15 cellular contexts compared by ENCODE assay signal in the genomic region with DNA sequence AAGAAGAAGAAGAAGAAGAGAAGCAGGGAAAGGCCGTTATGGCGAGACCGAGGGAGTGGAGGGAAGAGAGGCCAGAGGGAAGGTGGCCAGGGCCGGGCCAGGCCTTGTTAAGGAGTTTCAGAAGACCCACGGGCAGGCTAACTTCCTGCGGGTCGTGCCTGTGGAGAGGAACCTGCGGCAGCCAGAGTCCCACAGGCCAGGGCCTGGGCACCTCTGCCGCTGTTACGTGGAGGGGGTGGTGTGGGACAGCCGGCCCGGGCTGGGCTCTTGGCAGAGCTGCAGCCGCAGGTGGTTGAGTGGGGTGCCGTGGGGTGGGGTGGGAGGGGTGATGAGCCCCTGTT. TPM values are rescaled to one million over a fixed set of nuclear protein-coding genes. Genes with fewer than 3 reads are reported as not detected.
DNase-seq lines count a peak whose midpoint lies in the region; ATAC-seq, FAIRE-seq and TF ChIP-seq lines count a peak whose summit lies in the region.
"Had no signal": no experiment of that assay in that cellular context is flagged by ENCODE, and none has a peak within 500 bp of the region (broad histone marks: within the 10 kb centered on the region; RNA-seq: fewer than 3 reads in every experiment).

No MANE protein-coding gene starts in this region.

- CTCF ChIA-PET in K562 (lab: Yijun Ruan, JAX; ENCODE audit: low intra/inter-chr PET ratio) = no interaction called here

- H3F3A ChIP-seq in DOHH2 (ENCODE audit: control insufficient read depth, insufficient read depth) = peaks cover 23% of the 10 kb centered on the region

- POLR2A ChIA-PET in K562 (lab: Yijun Ruan, JAX) = interaction anchor here (1.1 kb wide), 1 partner anchor 11 kb away, joined by 6 read pairs; no protein-coding TSS in a partner anchor

- DNase-seq in K562 (ENCODE audit: extremely low read depth in 1 of 4, low spot score in 3 of 4) (no peak), right cardiac atrium (peak in 1 of 3 donors; percentile 68), spleen (peak; percentile 77), amygdala (lab: John Stamatoyannopoulos, UW) (no peak), mucosa of descending colon (no peak)
- DNase-seq: AML-193, cortex of kidney, islet precursor cell, NCI-H1105 treated with DMSO at 0.1 percent for 48 hours, NCI-H524 treated with DMSO at 0.1 percent for 48 hours, RPMI8226 had no signal

- BruUV-seq in K562 (replicated peaks; lab: Mats Ljungman, UMichigan) = no TSS peak

- H3K79me2 ChIP-seq in DOHH2 (ENCODE audit: control insufficient read depth, low read length) (peaks cover 69% of the 10 kb centered on the region), K562 (ENCODE audit: control insufficient read depth, insufficient read depth, low read length) (peaks cover 13% of the 10 kb centered on the region; the same call in 2 of the 3 replicates)

- H3K9ac ChIP-seq in K562 (ENCODE audit: insufficient read depth in 1 of 2, low read depth in 2 of 2, low read length in 2 of 2) = peak overlapping the region; percentile 74 to 89

- H3K27ac ChIP-seq in DOHH2 (ENCODE audit: low read depth, low read length) (peak overlapping the region; percentile 99), K562 (ENCODE audit: extremely low read depth, low read depth, low read length) (peak overlapping the region; percentile 97), right cardiac atrium (ENCODE audit: low read length) (peak overlapping the region; percentile 42), spleen (peak overlapping the region in 7 of 8 donors; percentile 61 to 84 (median 76))

- H3K4me2 ChIP-seq in DOHH2 (ENCODE audit: low read length) (peak overlapping the region; percentile 61), K562 (ENCODE audit: insufficient read depth, low read length) (peak overlapping the region; percentile 72; the same call in 1 of the 2 replicates)

- peak overlapping the region; percentile 66; the same call in 1 of the 2 replicates for H2AFZ ChIP-seq in K562 (ENCODE audit: low read depth, low read length)

- H3K36me3 ChIP-seq in DOHH2 (ENCODE audit: control insufficient read depth, low read length) (peaks cover 65% of the 10 kb centered on the region), K562 (ENCODE audit: control insufficient read depth, insufficient read depth, low read length) (peaks cover 17% of the 10 kb centered on the region; the same call in 1 of the 3 replicates), spleen (peaks cover 2 to 94% (median 59%) of the 10 kb centered on the region in 6 donors), mucosa of descending colon (ENCODE audit: low read depth) (no peaks in the 10 kb centered on the region)

- no peak for TF ChIP-seq RAD21 in K562 (CRISPR knock-in tag; conservative IDR thresholded peaks at IDR 0.05 in 1 of 2, IDR thresholded peaks at IDR 0.05 in 1 of 2)

- WGBS in K562 (ENCODE audit: insufficient coverage, low coverage, missing lambda C conversion rate) = 8% methylated on average over 5 of the region's 14 CpGs
- 39% methylated on average over 14 of the region's 14 CpGs for WGBS in right cardiac atrium
- WGBS in spleen, 5 donors = 54 to 86% (median 73%) methylated on average over 11 to 14 of the region's 14 CpGs

- H3K9me3 ChIP-seq in DOHH2 (ENCODE audit: control insufficient read depth, insufficient read depth, low read length) (no peaks in the 10 kb centered on the region), K562 (replicated peaks; ENCODE audit: control insufficient read depth, insufficient read depth, low read depth, low read length) (no peaks in the 10 kb centered on the region), right cardiac atrium (ENCODE audit: control insufficient read depth, low read length) (no peaks in the 10 kb centered on the region), spleen (no peaks in the 10 kb centered on the region), mucosa of descending colon (no peaks in the 10 kb centered on the region)

- H3K27me3 ChIP-seq in DOHH2 (ENCODE audit: control insufficient read depth, low read length) (no peaks in the 10 kb centered on the region), K562 (ENCODE audit: control insufficient read depth in 2 of 2, insufficient read depth in 2 of 2, low read length in 2 of 2) (no peaks in the 10 kb centered on the region), right cardiac atrium (ENCODE audit: control insufficient read depth, insufficient read depth) (no peaks in the 10 kb centered on the region), spleen (replicated peaks in 1 of 7) (no peaks in the 10 kb centered on the region)

- H3K4me1 ChIP-seq in DOHH2 (ENCODE audit: control insufficient read depth, low read length) = peaks cover 96% of the 10 kb centered on the region
- H3K4me1 ChIP-seq in K562 (replicated peaks in 1 of 2; ENCODE audit: control insufficient read depth in 2 of 2, insufficient read depth in 2 of 2, low read length in 2 of 2) = peaks cover 26 to 80% of the 10 kb centered on the region in 2 experiments
- peaks cover 5% of the 10 kb centered on the region for H3K4me1 ChIP-seq in right cardiac atrium (ENCODE audit: control insufficient read depth, insufficient read depth, low read length)
- H3K4me1 ChIP-seq in spleen = peaks cover 21 to 99% (median 85%) of the 10 kb centered on the region in 6 donors
- H3K4me1 ChIP-seq in mucosa of descending colon (ENCODE audit: low read depth) = peaks cover 16% of the 10 kb centered on the region

- no peak for FAIRE-seq in K562 (lab: Jason Lieb, UNC)

- TF ChIP-seq POLR2A in K562 (conservative IDR thresholded peaks at IDR 0.05) (no peak), spleen (IDR thresholded peaks at IDR 0.05) (no peak)

- H3K4me3 ChIP-seq in DOHH2 (ENCODE audit: low read length) = peak overlapping the region; percentile 68
- no peak overlapping the region for H3K4me3 ChIP-seq in K562
- H3K4me3 ChIP-seq in right cardiac atrium (ENCODE audit: low read length) = no peak overlapping the region
- H3K4me3 ChIP-seq in spleen = peak overlapping the region in 1 of 8 donors; percentile 22
- H3K4me3 ChIP-seq in mucosa of descending colon = no peak overlapping the region

- TF ChIP-seq EP300 in K562 (IDR thresholded peaks at IDR 0.05; ENCODE audit: low read length) = no peak

- no peaks in the 10 kb centered on the region for H3K9me2 ChIP-seq in DOHH2 (replicated peaks; ENCODE audit: control insufficient read depth, low read length)

- in situ Hi-C loops in K562 (cut with MboI) = loop anchor here (5.0 kb wide), 1 partner anchor 37 kb away; no protein-coding TSS in a partner anchor

- TF ChIP-seq CTCF in DOHH2 (IDR thresholded peaks at IDR 0.05; ENCODE audit: low read depth, low read length, poor library complexity, severe bottlenecking) (no peak), K562 (IDR thresholded peaks at IDR 0.05 in 2 of 3, conservative IDR thresholded peaks at IDR 0.05 in 1 of 3; ENCODE audit: insufficient read depth in 2 of 3, low read depth in 1 of 3, low read length in 3 of 3) (no peak), spleen (IDR thresholded peaks at IDR 0.05 in 8 of 11, conservative IDR thresholded peaks at IDR 0.05 in 3 of 11) (no peak), mucosa of descending colon (IDR thresholded peaks at IDR 0.05) (no peak)

- no peaks in the 10 kb centered on the region for H3K9me1 ChIP-seq in K562 (ENCODE audit: control insufficient read depth, insufficient read depth, low read length)

- H4K20me1 ChIP-seq in DOHH2 (ENCODE audit: control insufficient read depth, insufficient read depth, low read depth, low read length) = no peaks in the 10 kb centered on the region
- H4K20me1 ChIP-seq in K562 (replicated peaks; ENCODE audit: control insufficient read depth, insufficient read depth, low read length) = no peaks in the 10 kb centered on the region

- intact Hi-C loops in K562 (cut with micrococcal nuclease) = no loop called here
- intact Hi-C loops in right cardiac atrium (cut with DNase I) = no loop called here
- intact Hi-C loops in spleen (cut with DNase I; ENCODE audit: low total_unique reads) = no loop called here
- intact Hi-C loops in mucosa of descending colon (cut with DNase I, micrococcal nuclease) = no loop called here

- ATAC-seq in K562 = no peak; the same call in 2 of the 3 replicates
- ATAC-seq in right cardiac atrium = peak in 1 of 2 donors; percentile 25
- ATAC-seq in GM19035 (IDR thresholded peaks at IDR 0.05; ENCODE audit: unreplicated experiment) = no peak
- ATAC-seq in GM18520 (IDR thresholded peaks at IDR 0.05; ENCODE audit: unreplicated experiment) = no peak
- no peak for ATAC-seq in mucosa of descending colon

RNA-seq across cellular contexts. Expression of gene WDR81, which starts 5.5 kb away (rescaled TPM):
- total RNA-seq in K562 (2011; cell fraction: chromatin; rRNA removed; ENCODE audit: low replicate concordance) = 13.5 and 42.5 TPM in 2 replicates
- 29.2 and 35.2 TPM in 2 replicates for total RNA-seq in K562 (2011; cell fraction: nucleolus; rRNA removed)
- 14.9 and 15.0 TPM in 2 replicates for total RNA-seq in K562 (2011; cell fraction: nucleoplasm; rRNA removed)
- total RNA-seq in K562 (2014; rRNA removed) (11.1 and 12.5 TPM in 2 replicates), K562 (2014; rRNA removed; fragmentation: Illumina TruSeq; extraction: Trizol) (0.89 and 1.7 TPM in 2 replicates), K562 (2015; rRNA removed; fragmentation: Illumina TruSeq; extraction: Trizol) (4.3 and 5.3 TPM in 2 replicates), K562 (2021) (13.0 and 17.1 TPM in 2 replicates), right cardiac atrium (10 to 100 TPM in 3 of 4 donors, 1 to 10 TPM in 1; 9.2 to 11.2 (median 11.0) TPM), spleen (10 to 100 TPM; 38.2 to 74.7 (median 54.7) TPM), mucosa of descending colon (10 to 100 TPM; 17.3 to 27.3 (median 22.4) TPM)
- polyA plus RNA-seq in K562 (2011; rRNA removed) (2.7 and 5.1 TPM in 2 replicates), K562 (2014; fragmentation: Illumina TruSeq; extraction: Trizol) (3.3 and 9.0 TPM in 2 replicates), K562 (2014; fragmentation: Nextera tagmentation; extraction: Ambion mirVana) (under 1 TPM; 0.01 to 0.04 TPM), K562 (2014; rRNA removed) (12.2 and 12.9 TPM in 2 replicates), right cardiac atrium (10.2 TPM), spleen (10 to 100 TPM; 16.2 to 41.3 (median 29.3) TPM)
- 5.3 and 9.9 TPM in 2 replicates for polyA plus RNA-seq in K562 (2011; cell fraction: cytosol; rRNA removed)
- 26.4 and 53.6 TPM in 2 replicates for polyA plus RNA-seq in K562 (2011; cell fraction: nucleus; rRNA removed)
- polyA plus RNA-seq in K562 (2012) = 8.7 and 12.9 TPM in 2 replicates
- polyA minus RNA-seq in K562 (2011; rRNA and poly(A)+ RNA removed) = 1.3 and 3.6 TPM in 2 replicates
- polyA minus RNA-seq in K562 (2011; cell fraction: cytosol; rRNA and poly(A)+ RNA removed) = 10.1 and 18.5 TPM in 2 replicates
- 9.9 and 15.3 TPM in 2 replicates for polyA minus RNA-seq in K562 (2011; cell fraction: nucleus; rRNA and poly(A)+ RNA removed)

RNA-seq across cellular contexts. Expression of gene SERPINF2, which starts 12.7 kb away (rescaled TPM):
- 0.25 TPM in 1 of 2 replicates, not detected in the other for total RNA-seq in K562 (2011; cell fraction: chromatin; rRNA removed; ENCODE audit: low replicate concordance)
- total RNA-seq in K562 (2011; cell fraction: nucleolus; rRNA removed) = not detected in 2 replicates
- not detected in 2 replicates for total RNA-seq in K562 (2011; cell fraction: nucleoplasm; rRNA removed)
- not detected in 2 replicates for total RNA-seq in K562 (2014; rRNA removed)
- not detected in 2 replicates for total RNA-seq in K562 (2014; rRNA removed; fragmentation: Illumina TruSeq; extraction: Trizol)
- total RNA-seq in K562 (2015; rRNA removed; fragmentation: Illumina TruSeq; extraction: Trizol) = not detected in 2 replicates
- total RNA-seq in K562 (2021) = 0.22 TPM in 2 replicates
- 0.04 TPM in 1 of 2 replicates, not detected in the other for polyA plus RNA-seq in K562 (2011; rRNA removed)
- polyA plus RNA-seq in K562 (2011; cell fraction: cytosol; rRNA removed) = 0.03 TPM in 1 of 2 replicates, not detected in the other
- polyA plus RNA-seq in K562 (2011; cell fraction: nucleus; rRNA removed) = 0.07 TPM in 1 of 2 replicates, not detected in the other
- polyA plus RNA-seq in K562 (2012) = 0.03 and 0.06 TPM in 2 replicates
- polyA plus RNA-seq in K562 (2014; fragmentation: Illumina TruSeq; extraction: Trizol) = not detected in 2 replicates
- polyA plus RNA-seq in K562 (2014; fragmentation: Nextera tagmentation; extraction: Ambion mirVana) = not detected
- polyA plus RNA-seq in K562 (2014; rRNA removed) = not detected in 2 replicates
- not detected in 2 replicates for polyA minus RNA-seq in K562 (2011; rRNA and poly(A)+ RNA removed)
- 0.91 TPM in 1 of 2 replicates, not detected in the other for polyA minus RNA-seq in K562 (2011; cell fraction: cytosol; rRNA and poly(A)+ RNA removed)
- polyA minus RNA-seq in K562 (2011; cell fraction: nucleus; rRNA and poly(A)+ RNA removed) = not detected in 2 replicates
- 1 to 10 TPM in 3 of 4 donors, under 1 TPM in 1; 0.45 to 2.1 (median 1.2) TPM for total RNA-seq in right cardiac atrium
- polyA plus RNA-seq in right cardiac atrium = 1.1 TPM
- 1 to 10 TPM; 1.6 to 7.9 (median 5.0) TPM for total RNA-seq in spleen
- 1 to 10 TPM; 3.5 to 7.0 (median 4.9) TPM for polyA plus RNA-seq in spleen
- total RNA-seq in mucosa of descending colon = 1 to 10 TPM in 2 of 3 donors, under 1 TPM in 1; 0.78 to 8.2 (median 2.9) TPM
- polyA plus RNA-seq: neural cell had no signal

RNA-seq across cellular contexts. Expression of gene TLCD2, which starts 19.8 kb away (rescaled TPM):
- total RNA-seq in K562 (2011; cell fraction: chromatin; rRNA removed; ENCODE audit: low replicate concordance) = 1.2 and 1.5 TPM in 2 replicates
- total RNA-seq in K562 (2011; cell fraction: nucleolus; rRNA removed) = 1.1 and 1.2 TPM in 2 replicates
- 1.2 and 1.5 TPM in 2 replicates for total RNA-seq in K562 (2011; cell fraction: nucleoplasm; rRNA removed)
- total RNA-seq in K562 (2014; rRNA removed) = 0.45 and 0.54 TPM in 2 replicates
- total RNA-seq in K562 (2014; rRNA removed; fragmentation: Illumina TruSeq; extraction: Trizol) = 0.64 and 0.65 TPM in 2 replicates
- total RNA-seq in K562 (2015; rRNA removed; fragmentation: Illumina TruSeq; extraction: Trizol) = 0.76 and 0.98 TPM in 2 replicates
- 0.78 and 0.89 TPM in 2 replicates for total RNA-seq in K562 (2021)
- 0.46 and 0.50 TPM in 2 replicates for polyA plus RNA-seq in K562 (2011; rRNA removed)
- polyA plus RNA-seq in K562 (2011; cell fraction: cytosol; rRNA removed) = 0.49 and 0.53 TPM in 2 replicates
- 0.39 and 0.54 TPM in 2 replicates for polyA plus RNA-seq in K562 (2011; cell fraction: nucleus; rRNA removed)
- 0.89 and 4.5 TPM in 2 replicates for polyA plus RNA-seq in K562 (2012)
- 0.58 and 0.64 TPM in 2 replicates for polyA plus RNA-seq in K562 (2014; fragmentation: Illumina TruSeq; extraction: Trizol)
- under 1 TPM; 0.10 to 0.13 TPM for polyA plus RNA-seq in K562 (2014; fragmentation: Nextera tagmentation; extraction: Ambion mirVana)
- polyA plus RNA-seq in K562 (2014; rRNA removed) = 0.73 and 1.0 TPM in 2 replicates
- 0.72 and 0.81 TPM in 2 replicates for polyA minus RNA-seq in K562 (2011; rRNA and poly(A)+ RNA removed)
- polyA minus RNA-seq in K562 (2011; cell fraction: cytosol; rRNA and poly(A)+ RNA removed) = 0.48 and 0.73 TPM in 2 replicates
- 0.40 and 0.56 TPM in 2 replicates for polyA minus RNA-seq in K562 (2011; cell fraction: nucleus; rRNA and poly(A)+ RNA removed)
- 1 to 10 TPM; 1.9 to 6.1 (median 2.3) TPM for total RNA-seq in right cardiac atrium
- polyA plus RNA-seq in right cardiac atrium = 1.5 TPM
- 1 to 10 TPM; 1.7 to 5.4 (median 3.1) TPM for total RNA-seq in spleen
- under 1 TPM; 0.26 to 0.67 (median 0.28) TPM for polyA plus RNA-seq in spleen
- 10 to 100 TPM; 29.0 to 45.6 (median 37.6) TPM for total RNA-seq in mucosa of descending colon

RNA-seq across cellular contexts. Expression of gene SERPINF1, which starts 31.9 kb away (rescaled TPM):
- total RNA-seq in K562 (2011; cell fraction: chromatin; rRNA removed; ENCODE audit: low replicate concordance) = 49.3 and 78.6 TPM in 2 replicates
- total RNA-seq in K562 (2011; cell fraction: nucleolus; rRNA removed) = 114 and 121 TPM in 2 replicates
- total RNA-seq in K562 (2011; cell fraction: nucleoplasm; rRNA removed) = 64.9 and 87.2 TPM in 2 replicates
- 37.7 and 54.7 TPM in 2 replicates for total RNA-seq in K562 (2014; rRNA removed)
- total RNA-seq in K562 (2014; rRNA removed; fragmentation: Illumina TruSeq; extraction: Trizol) = 21.5 and 27.5 TPM in 2 replicates
- total RNA-seq in K562 (2015; rRNA removed; fragmentation: Illumina TruSeq; extraction: Trizol) = 37.0 and 40.4 TPM in 2 replicates
- total RNA-seq in K562 (2021) = 34.5 and 44.2 TPM in 2 replicates
- polyA plus RNA-seq in K562 (2011; rRNA removed) = 66.9 and 85.2 TPM in 2 replicates
- polyA plus RNA-seq in K562 (2011; cell fraction: cytosol; rRNA removed) = 137 and 141 TPM in 2 replicates
- 57.8 and 67.5 TPM in 2 replicates for polyA plus RNA-seq in K562 (2011; cell fraction: nucleus; rRNA removed)
- 34.1 and 98.1 TPM in 2 replicates for polyA plus RNA-seq in K562 (2012)
- polyA plus RNA-seq in K562 (2014; fragmentation: Illumina TruSeq; extraction: Trizol) = 44.8 and 53.4 TPM in 2 replicates
- 1 to 10 TPM; 2.6 to 6.3 TPM for polyA plus RNA-seq in K562 (2014; fragmentation: Nextera tagmentation; extraction: Ambion mirVana)
- polyA plus RNA-seq in K562 (2014; rRNA removed) = 42.4 and 78.9 TPM in 2 replicates
- 35.2 and 36.2 TPM in 2 replicates for polyA minus RNA-seq in K562 (2011; rRNA and poly(A)+ RNA removed)
- 21.5 and 27.6 TPM in 2 replicates for polyA minus RNA-seq in K562 (2011; cell fraction: cytosol; rRNA and poly(A)+ RNA removed)
- polyA minus RNA-seq in K562 (2011; cell fraction: nucleus; rRNA and poly(A)+ RNA removed) = 9.0 and 17.2 TPM in 2 replicates
- total RNA-seq in right cardiac atrium = 100 to 1,000 TPM; 160 to 288 (median 264) TPM
- polyA plus RNA-seq in right cardiac atrium = 215 TPM
- 100 to 1,000 TPM in 5 of 7 donors, 10 to 100 TPM in 2; 79.8 to 361 (median 192) TPM for total RNA-seq in spleen
- 100 to 1,000 TPM in 1 of 3 donors, 10 to 100 TPM in 2; 53.5 to 132 (median 99.5) TPM for polyA plus RNA-seq in spleen
- total RNA-seq in mucosa of descending colon = 100 to 1,000 TPM in 1 of 3 donors, 10 to 100 TPM in 2; 16.9 to 111 (median 76.9) TPM

RNA-seq across cellular contexts. Expression of gene PRPF8, which starts 45.3 kb away (rescaled TPM):
- total RNA-seq in K562 (2011; cell fraction: chromatin; rRNA removed; ENCODE audit: low replicate concordance) = 654 and 969 TPM in 2 replicates
- total RNA-seq in K562 (2011; cell fraction: nucleolus; rRNA removed) = 322 and 340 TPM in 2 replicates
- 351 and 363 TPM in 2 replicates for total RNA-seq in K562 (2011; cell fraction: nucleoplasm; rRNA removed)
- total RNA-seq in K562 (2014; rRNA removed) = 85.9 and 111 TPM in 2 replicates
- total RNA-seq in K562 (2014; rRNA removed; fragmentation: Illumina TruSeq; extraction: Trizol) = 64.3 and 72.1 TPM in 2 replicates
- 64.6 and 74.2 TPM in 2 replicates for total RNA-seq in K562 (2015; rRNA removed; fragmentation: Illumina TruSeq; extraction: Trizol)
- 278 and 294 TPM in 2 replicates for total RNA-seq in K562 (2021)
- 64.3 and 160 TPM in 2 replicates for polyA plus RNA-seq in K562 (2011; rRNA removed)
- polyA plus RNA-seq in K562 (2011; cell fraction: cytosol; rRNA removed) = 111 and 123 TPM in 2 replicates
- 279 and 287 TPM in 2 replicates for polyA plus RNA-seq in K562 (2011; cell fraction: nucleus; rRNA removed)
- polyA plus RNA-seq in K562 (2012) = 137 and 179 TPM in 2 replicates
- polyA plus RNA-seq in K562 (2014; fragmentation: Illumina TruSeq; extraction: Trizol) = 208 and 224 TPM in 2 replicates
- 100 to 1,000 TPM; 128 to 174 TPM for polyA plus RNA-seq in K562 (2014; fragmentation: Nextera tagmentation; extraction: Ambion mirVana)
- polyA plus RNA-seq in K562 (2014; rRNA removed) = 77.2 and 85.9 TPM in 2 replicates
- polyA minus RNA-seq in K562 (2011; rRNA and poly(A)+ RNA removed) = 219 and 329 TPM in 2 replicates
- 406 and 503 TPM in 2 replicates for polyA minus RNA-seq in K562 (2011; cell fraction: cytosol; rRNA and poly(A)+ RNA removed)
- 87.5 and 163 TPM in 2 replicates for polyA minus RNA-seq in K562 (2011; cell fraction: nucleus; rRNA and poly(A)+ RNA removed)
- total RNA-seq in right cardiac atrium = 100 to 1,000 TPM; 134 to 187 (median 152) TPM
- polyA plus RNA-seq in right cardiac atrium = 72.1 TPM
- 100 to 1,000 TPM; 210 to 320 (median 268) TPM for total RNA-seq in spleen
- polyA plus RNA-seq in spleen = 10 to 100 TPM; 67.2 to 91.8 (median 74.8) TPM
- total RNA-seq in mucosa of descending colon = 100 to 1,000 TPM; 214 to 238 (median 222) TPM

Comparison
In these comparisons a context has a peak if more than half of its experiments do, and no peak if none do; other contexts are left out.
1. H3K27ac ChIP-seq: peak in every context shown above with its lines; median percentile 99 in DOHH2; 97 in K562; 76 in spleen; 42 in right cardiac atrium.
2. RNA of gene TLCD2, which starts 19.8 kb away (total RNA-seq): 29.0 to 45.6 TPM in mucosa of descending colon; 1.7 to 5.4 TPM in spleen, 1.9 to 6.1 TPM in right cardiac atrium and 0.45 to 1.5 TPM in K562; every median in the first group is over 4 times any median in the second.